25 cellular contexts compared by ENCODE assay signal in the genomic region with DNA sequence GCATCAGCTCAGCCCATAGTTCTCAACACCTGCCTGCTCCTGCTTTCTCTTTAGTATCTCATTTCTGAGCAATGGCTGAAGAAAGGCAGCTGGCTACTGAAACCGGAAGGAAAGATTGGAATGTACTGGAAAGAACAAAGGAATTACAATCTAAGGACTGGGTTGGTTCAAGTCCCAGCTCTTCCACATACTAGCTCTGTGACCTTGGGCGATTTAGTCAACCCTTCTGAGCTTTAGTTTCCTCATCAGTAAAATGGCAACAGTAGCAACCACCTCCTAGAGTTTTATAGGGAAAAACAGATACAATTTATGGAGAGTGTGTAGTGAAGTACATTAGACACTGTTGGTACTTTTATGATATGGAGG.
"Had no signal": no experiment of that assay in that cellular context is flagged by ENCODE, and none has a peak within 500 bp of the region (broad histone marks: within the 10 kb centered on the region; RNA-seq: fewer than 3 reads in every experiment).

No MANE protein-coding gene starts in this region.

- H3K4me3 Mint-ChIP-seq: activated B cell treated with CpG ODN at 0.5 μM for 24 hours; activated CD4-positive, alpha-beta T cell treated with anti-CD3 and anti-CD28 coated beads for 36 hours; activated naive CD4-positive, alpha-beta T cell treated with anti-CD3 and anti-CD28 coated beads for 36 hours; activated naive CD8-positive, alpha-beta T cell treated with anti-CD3 and anti-CD28 coated beads, Interleukin-2, amount 10 ng/mL, durations not matched to agents 7 days and 5 days; natural killer cell treated with Interleukin-12 subunit alpha and Interleukin-12 subunit beta and Interleukin-15 and Interleukin-18, amount 100 ng/mL, for 72 hours; stimulated activated memory B cell treated with anti-CD40 and anti-IgM and Interleukin-4, amounts not matched to agents 10 μg/mL and 1 μg/mL and 100 μg/mL, for 72 hours; T-helper 1 cell treated with Interleukin-12 subunit alpha and Interleukin-12 subunit beta and Interleukin-4 antibody, amounts not matched to agents 30 μg/mL and 1 μg/mL, for 36 hours had no signal

- H3K4me3 ChIP-seq: heart left ventricle, right lobe of liver, skin epidermis, stomach, suprapubic skin, transverse colon, vagina had no signal

- H3K4me1 Mint-ChIP-seq: activated B cell treated with CpG ODN at 0.5 μM for 24 hours; activated CD4-positive, alpha-beta T cell treated with anti-CD3 and anti-CD28 coated beads for 36 hours; activated naive CD8-positive, alpha-beta T cell treated with anti-CD3 and anti-CD28 coated beads, Interleukin-2, amount 10 ng/mL, durations not matched to agents 7 days and 5 days; stimulated activated memory B cell treated with anti-CD40 and anti-IgM and Interleukin-4, amounts not matched to agents 10 μg/mL and 1 μg/mL and 100 μg/mL, for 72 hours had no signal

- H3K9me3 Mint-ChIP-seq: activated B cell treated with CpG ODN at 0.5 μM for 24 hours; activated naive CD4-positive, alpha-beta T cell treated with anti-CD3 and anti-CD28 coated beads for 36 hours; activated naive CD8-positive, alpha-beta T cell treated with anti-CD3 and anti-CD28 coated beads, Interleukin-2, amount 10 ng/mL, durations not matched to agents 7 days and 5 days; natural killer cell treated with Interleukin-12 subunit alpha and Interleukin-12 subunit beta and Interleukin-15 and Interleukin-18, amount 100 ng/mL, for 72 hours; stimulated activated memory B cell treated with anti-CD40 and anti-IgM and Interleukin-4, amounts not matched to agents 10 μg/mL and 1 μg/mL and 100 μg/mL, for 72 hours; T-helper 1 cell treated with Interleukin-12 subunit alpha and Interleukin-12 subunit beta and Interleukin-4 antibody, amounts not matched to agents 30 μg/mL and 1 μg/mL, for 36 hours had no signal

- H3K79me2 ChIP-seq: parathyroid adenoma had no signal

- H3K27ac ChIP-seq: heart left ventricle, parathyroid adenoma, right lobe of liver, stomach, suprapubic skin, transverse colon, vagina had no signal

- H3K9ac ChIP-seq: parathyroid adenoma had no signal

- H3K36me3 Mint-ChIP-seq: activated naive CD8-positive, alpha-beta T cell treated with anti-CD3 and anti-CD28 coated beads, Interleukin-2, amount 10 ng/mL, durations not matched to agents 7 days and 5 days; natural killer cell treated with Interleukin-12 subunit alpha and Interleukin-12 subunit beta and Interleukin-15 and Interleukin-18, amount 100 ng/mL, for 72 hours; stimulated activated memory B cell treated with anti-CD40 and anti-IgM and Interleukin-4, amounts not matched to agents 10 μg/mL and 1 μg/mL and 100 μg/mL, for 72 hours had no signal

- H3K27me3 ChIP-seq: right lobe of liver, suprapubic skin, transverse colon, vagina had no signal

- H3K27ac Mint-ChIP-seq: activated B cell treated with CpG ODN at 0.5 μM for 24 hours; activated CD4-positive, alpha-beta T cell treated with anti-CD3 and anti-CD28 coated beads for 36 hours; activated naive CD4-positive, alpha-beta T cell treated with anti-CD3 and anti-CD28 coated beads for 36 hours; activated naive CD8-positive, alpha-beta T cell treated with anti-CD3 and anti-CD28 coated beads, Interleukin-2, amount 10 ng/mL, durations not matched to agents 7 days and 5 days; natural killer cell treated with Interleukin-12 subunit alpha and Interleukin-12 subunit beta and Interleukin-15 and Interleukin-18, amount 100 ng/mL, for 72 hours; stimulated activated memory B cell treated with anti-CD40 and anti-IgM and Interleukin-4, amounts not matched to agents 10 μg/mL and 1 μg/mL and 100 μg/mL, for 72 hours; T-helper 1 cell treated with Interleukin-12 subunit alpha and Interleukin-12 subunit beta and Interleukin-4 antibody, amounts not matched to agents 30 μg/mL and 1 μg/mL, for 36 hours had no signal

- DNase-seq: activated B cell treated with CpG ODN at 0.5 μM for 24 hours; activated CD4-positive, alpha-beta T cell treated with anti-CD3 and anti-CD28 coated beads for 36 hours; activated CD4-positive, alpha-beta T cell treated with anti-CD3 and anti-CD28 coated beads, Interleukin-2, amount 50 U/mL, for 48 hours; activated naive CD4-positive, alpha-beta T cell treated with anti-CD3 and anti-CD28 coated beads for 36 hours; activated naive CD8-positive, alpha-beta T cell treated with anti-CD3 and anti-CD28 coated beads, Interleukin-2, amount 10 ng/mL, durations not matched to agents 7 days and 5 days; activated T-cell treated with anti-CD3 and anti-CD28 coated beads, Interleukin-2, amount 50 U/mL, for 48 hours; amniotic stem cell; dermis blood vessel endothelial cell; effector CD8-positive, alpha-beta T cell; heart left ventricle; islet precursor cell; left colon; nucleus accumbens; right lobe of liver; stimulated activated CD4-positive, alpha-beta T cell treated with anti-CD3 and anti-CD28 coated beads, Interleukin-15, amount 100 ng/mL, for 24 hours; stomach; T1000; transverse colon had no signal

- H3K9me3 ChIP-seq: right lobe of liver, stomach, suprapubic skin, transverse colon, vagina had no signal

- H2AFZ ChIP-seq: parathyroid adenoma had no signal

- H3K36me3 ChIP-seq: heart left ventricle, right lobe of liver, stomach, suprapubic skin, transverse colon, vagina had no signal

- H3K4me1 ChIP-seq: heart left ventricle, parathyroid adenoma, right lobe of liver, transverse colon had no signal
